ENCODE assay signal across 9 cellular contexts in genomic region chr13:67048084-67048792, GRCh38.
A peak's percentile ranks its signal among the peaks of the same experiment; 100 is the strongest.
DNase-seq lines count a peak whose midpoint lies in the region; ATAC-seq, FAIRE-seq and TF ChIP-seq lines count a peak whose summit lies in the region.
"Had no signal": no experiment of that assay in that cellular context is flagged by ENCODE, and none has a peak within 500 bp of the region (broad histone marks: within the 10 kb centered on the region; RNA-seq: fewer than 3 reads in every experiment).

No MANE protein-coding gene starts in this region.

- no peaks in the 10 kb centered on the region for H3K9me3 Mint-ChIP-seq in activated T-helper 2 cell treated with anti-CD3 and anti-CD28 coated beads, Interferon-gamma antibody, Interleukin-2, Interleukin-4, amounts not matched to agents 10 μg/mL and 5 μg/mL and 100 μg/mL, durations not matched to agents 14 hours and 24 hours and 36 hours
- H3K9me3 Mint-ChIP-seq: activated naive CD4-positive, alpha-beta T cell treated with anti-CD3 and anti-CD28 coated beads, Interleukin-2, amount 50 U/mL, for 24 hours had no signal

- FAIRE-seq in endothelial cell of umbilical vein (lab: Jason Lieb, UNC) = peak; percentile 78

- no peak overlapping the region for H3K4me3 Mint-ChIP-seq in activated T-helper 2 cell treated with anti-CD3 and anti-CD28 coated beads, Interferon-gamma antibody, Interleukin-2, Interleukin-4, amounts not matched to agents 10 μg/mL and 5 μg/mL and 100 μg/mL, durations not matched to agents 14 hours and 24 hours and 36 hours (ENCODE audit: low read depth)
- H3K4me3 Mint-ChIP-seq: activated naive CD4-positive, alpha-beta T cell treated with anti-CD3 and anti-CD28 coated beads, Interleukin-2, amount 50 U/mL, for 24 hours had no signal

- H2AFZ ChIP-seq in ACC112 (ENCODE audit: low read length, unreplicated experiment) (peak overlapping the region; percentile 88), endothelial cell of umbilical vein (ENCODE audit: low read depth, low read length) (peak overlapping the region; percentile 40)

- TF ChIP-seq POLR2A in endothelial cell of umbilical vein (IDR thresholded peaks at IDR 0.05; ENCODE audit: low read depth, low read length) = no peak

- H3K27ac ChIP-seq in ACC112 (ENCODE audit: low read depth, low read length) (peak overlapping the region; percentile 81), endothelial cell of umbilical vein (ENCODE audit: insufficient read depth, low read depth, low read length) (peak overlapping the region; percentile 13)

- BruUV-seq in endothelial cell of umbilical vein (replicated peaks; lab: Mats Ljungman, UMichigan) = no TSS peak

- peaks cover 5% of the 10 kb centered on the region for H3K4me1 Mint-ChIP-seq in activated T-helper 2 cell treated with anti-CD3 and anti-CD28 coated beads, Interferon-gamma antibody, Interleukin-2, Interleukin-4, amounts not matched to agents 10 μg/mL and 5 μg/mL and 100 μg/mL, durations not matched to agents 14 hours and 24 hours and 36 hours (ENCODE audit: low read depth)
- H3K4me1 Mint-ChIP-seq: activated naive CD4-positive, alpha-beta T cell treated with anti-CD3 and anti-CD28 coated beads, Interleukin-2, amount 50 U/mL, for 24 hours had no signal

- intact Hi-C loops in endothelial cell of umbilical vein (cut with micrococcal nuclease) = no loop called here
- intact Hi-C loops in activated T-helper 2 cell treated with anti-CD3 and anti-CD28 coated beads, Interferon-gamma antibody, Interleukin-2, Interleukin-4, amounts not matched to agents 10 μg/mL and 5 μg/mL and 100 μg/mL, durations not matched to agents 14 hours and 24 hours and 36 hours (cut with micrococcal nuclease) = no loop called here

- no peak overlapping the region for H3K9ac ChIP-seq in endothelial cell of umbilical vein (replicated peaks; ENCODE audit: extremely low read depth, insufficient read depth, low read length)

- DNase-seq in endothelial cell of umbilical vein (ENCODE audit: low read depth, low spot score) (peak; percentile 80), OCI-M2 (lab: John Stamatoyannopoulos, UW; ENCODE audit: unreplicated experiment) (no peak), AG08395 (ENCODE audit: low spot score) (no peak)
- no peak for DNase-seq in central memory CD4-positive, alpha-beta T cell
- no peak for DNase-seq in activated T-helper 2 cell treated with anti-CD3 and anti-CD28 coated beads, Interferon-gamma antibody, Interleukin-2, Interleukin-4, amounts not matched to agents 10 μg/mL and 5 μg/mL and 100 μg/mL, durations not matched to agents 14 hours and 24 hours and 36 hours (ENCODE audit: low spot score)

- H4K20me1 ChIP-seq in endothelial cell of umbilical vein (replicated peaks; ENCODE audit: control insufficient read depth, extremely low read depth, insufficient read depth, low read length) = no peaks in the 10 kb centered on the region

- H3K36me3 ChIP-seq in ACC112 (ENCODE audit: insufficient read depth, low read length) (no peaks in the 10 kb centered on the region), endothelial cell of umbilical vein (ENCODE audit: control insufficient read depth in 2 of 2, extremely low read depth in 1 of 2, insufficient read depth in 2 of 2, low read length in 2 of 2) (no peaks in the 10 kb centered on the region)

- no peaks in the 10 kb centered on the region for H3K79me2 ChIP-seq in ACC112 (ENCODE audit: control insufficient read depth, insufficient read depth, low read length, unreplicated experiment)
- H3K79me2 ChIP-seq in endothelial cell of umbilical vein (ENCODE audit: control insufficient read depth, insufficient read depth, low read length) = no peaks in the 10 kb centered on the region

- H3K27ac Mint-ChIP-seq in activated T-helper 2 cell treated with anti-CD3 and anti-CD28 coated beads, Interferon-gamma antibody, Interleukin-2, Interleukin-4, amounts not matched to agents 10 μg/mL and 5 μg/mL and 100 μg/mL, durations not matched to agents 14 hours and 24 hours and 36 hours = no peak overlapping the region
- H3K27ac Mint-ChIP-seq: activated naive CD4-positive, alpha-beta T cell treated with anti-CD3 and anti-CD28 coated beads, Interleukin-2, amount 50 U/mL, for 24 hours had no signal

- H3K27me3 Mint-ChIP-seq in activated T-helper 2 cell treated with anti-CD3 and anti-CD28 coated beads, Interferon-gamma antibody, Interleukin-2, Interleukin-4, amounts not matched to agents 10 μg/mL and 5 μg/mL and 100 μg/mL, durations not matched to agents 14 hours and 24 hours and 36 hours (ENCODE audit: low read depth) = no peaks in the 10 kb centered on the region
- H3K27me3 Mint-ChIP-seq: activated naive CD4-positive, alpha-beta T cell treated with anti-CD3 and anti-CD28 coated beads, Interleukin-2, amount 50 U/mL, for 24 hours had no signal

- H3K36me3 Mint-ChIP-seq in activated T-helper 2 cell treated with anti-CD3 and anti-CD28 coated beads, Interferon-gamma antibody, Interleukin-2, Interleukin-4, amounts not matched to agents 10 μg/mL and 5 μg/mL and 100 μg/mL, durations not matched to agents 14 hours and 24 hours and 36 hours (ENCODE audit: low read depth) = no peaks in the 10 kb centered on the region
- H3K36me3 Mint-ChIP-seq: activated naive CD4-positive, alpha-beta T cell treated with anti-CD3 and anti-CD28 coated beads, Interleukin-2, amount 50 U/mL, for 24 hours had no signal

- no peaks in the 10 kb centered on the region for H3K9me1 ChIP-seq in endothelial cell of umbilical vein (replicated peaks; ENCODE audit: control insufficient read depth, extremely low read depth, insufficient read depth, low read length)

- dilution Hi-C loops in endothelial cell of umbilical vein (cut with MboI; ENCODE audit: extremely low pct_ligation_motif_present, low sequenced_read_pairs) = no loop called here

- TF ChIP-seq CTCF in endothelial cell of umbilical vein (IDR thresholded peaks at IDR 0.05; ENCODE audit: extremely low read depth in 1 of 2, insufficient read depth in 1 of 2, low read depth in 1 of 2, low read length in 2 of 2) = no peak

- H3K27me3 ChIP-seq in ACC112 (ENCODE audit: insufficient read depth, low read length) = no peaks in the 10 kb centered on the region
- no peaks in the 10 kb centered on the region for H3K27me3 ChIP-seq in endothelial cell of umbilical vein (ENCODE audit: control insufficient read depth in 2 of 2, insufficient read depth in 2 of 2, low read length in 2 of 2)

- peaks cover 25% of the 10 kb centered on the region for H3K4me1 ChIP-seq in ACC112 (ENCODE audit: control insufficient read depth, insufficient read depth, low read length, unreplicated experiment)
- H3K4me1 ChIP-seq in endothelial cell of umbilical vein (ENCODE audit: control insufficient read depth, extremely low read depth, insufficient read depth, low read length) = peaks cover 7% of the 10 kb centered on the region

- no peaks in the 10 kb centered on the region for H3K9me3 ChIP-seq in endothelial cell of umbilical vein (replicated peaks; ENCODE audit: control insufficient read depth, insufficient read depth, low read length)

- H3K4me3 ChIP-seq in ACC112 (ENCODE audit: low read depth, low read length) = no peak overlapping the region
- H3K4me3 ChIP-seq in endothelial cell of umbilical vein (replicated peaks in 1 of 3; ENCODE audit: insufficient read depth in 1 of 3, low read depth in 1 of 3, low read length in 3 of 3) = no peak overlapping the region

- ATAC-seq in GM21360 (IDR thresholded peaks at IDR 0.05; ENCODE audit: unreplicated experiment) (peak; percentile 89), HG03521 (IDR thresholded peaks at IDR 0.05; ENCODE audit: unreplicated experiment) (peak; percentile 75)

- no peak overlapping the region for H3K4me2 ChIP-seq in endothelial cell of umbilical vein (ENCODE audit: insufficient read depth, low read length)

- CTCF ChIA-PET in endothelial cell of umbilical vein (lab: Charles Lee) = interaction anchor here (0.9 to 1.3 kb wide), 4 partner anchors 17 to 1675 kb away, joined by 3 read pairs; no protein-coding TSS in a partner anchor

- POLR2A ChIA-PET in endothelial cell of umbilical vein (lab: Charles Lee) = no interaction called here

TF ChIP-seq in endothelial cell of umbilical vein, 7 proteins besides CTCF, POLR2A, EP300 and RAD21:
- TF ChIP-seq MAX (IDR thresholded peaks at IDR 0.05; ENCODE audit: insufficient read depth, insufficient read length) (no peak), EZH2 (IDR thresholded peaks at IDR 0.05; ENCODE audit: borderline replicate concordance, low read depth, low read length, severe bottlenecking) (no peak), POLR2AphosphoS5 (IDR thresholded peaks at IDR 0.05; ENCODE audit: insufficient read depth, low read depth, low read length) (no peak), MYC (IDR thresholded peaks at IDR 0.05; ENCODE audit: low read depth, low read length) (no peak), GATA2 (IDR thresholded peaks at IDR 0.05; ENCODE audit: insufficient read depth, insufficient read length, low read depth, low read length) (no peak), JUN (IDR thresholded peaks at IDR 0.05; ENCODE audit: borderline replicate concordance, insufficient read depth, insufficient read length, low read depth) (no peak), FOS (IDR thresholded peaks at IDR 0.05; ENCODE audit: borderline replicate concordance, insufficient read depth, low read length) (no peak)
TF ChIP-seq in endothelial cell of umbilical vein: peak in this region for 0.
